Comparison of ENCODE assay signal across 1 cellular context in the genomic region with DNA sequence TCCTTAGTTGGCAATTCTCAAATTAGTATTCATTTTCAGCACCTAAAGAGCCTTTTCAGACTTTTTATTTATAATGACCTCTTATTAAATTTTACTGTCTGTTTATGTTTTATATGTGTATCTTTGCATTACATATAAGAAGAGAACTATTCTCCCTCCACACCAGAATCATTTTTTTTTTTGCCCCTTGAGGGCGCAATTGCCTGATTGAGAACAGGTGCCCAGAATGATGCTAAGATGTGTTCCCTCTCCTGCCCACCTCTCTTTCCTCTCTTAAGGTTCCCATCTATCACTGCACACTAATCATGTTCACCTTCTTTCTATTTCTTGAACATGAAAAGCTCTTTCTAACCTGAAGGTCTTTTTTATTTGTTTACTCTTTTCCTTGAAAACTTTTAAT.
TF ChIP-seq lines count a peak whose summit lies in the region.

No MANE protein-coding gene starts in this region.

TF ChIP-seq in GM23338, 12 proteins besides CTCF, POLR2A, EP300 and RAD21 (continued from another document):
- TF ChIP-seq, protein P1, sequence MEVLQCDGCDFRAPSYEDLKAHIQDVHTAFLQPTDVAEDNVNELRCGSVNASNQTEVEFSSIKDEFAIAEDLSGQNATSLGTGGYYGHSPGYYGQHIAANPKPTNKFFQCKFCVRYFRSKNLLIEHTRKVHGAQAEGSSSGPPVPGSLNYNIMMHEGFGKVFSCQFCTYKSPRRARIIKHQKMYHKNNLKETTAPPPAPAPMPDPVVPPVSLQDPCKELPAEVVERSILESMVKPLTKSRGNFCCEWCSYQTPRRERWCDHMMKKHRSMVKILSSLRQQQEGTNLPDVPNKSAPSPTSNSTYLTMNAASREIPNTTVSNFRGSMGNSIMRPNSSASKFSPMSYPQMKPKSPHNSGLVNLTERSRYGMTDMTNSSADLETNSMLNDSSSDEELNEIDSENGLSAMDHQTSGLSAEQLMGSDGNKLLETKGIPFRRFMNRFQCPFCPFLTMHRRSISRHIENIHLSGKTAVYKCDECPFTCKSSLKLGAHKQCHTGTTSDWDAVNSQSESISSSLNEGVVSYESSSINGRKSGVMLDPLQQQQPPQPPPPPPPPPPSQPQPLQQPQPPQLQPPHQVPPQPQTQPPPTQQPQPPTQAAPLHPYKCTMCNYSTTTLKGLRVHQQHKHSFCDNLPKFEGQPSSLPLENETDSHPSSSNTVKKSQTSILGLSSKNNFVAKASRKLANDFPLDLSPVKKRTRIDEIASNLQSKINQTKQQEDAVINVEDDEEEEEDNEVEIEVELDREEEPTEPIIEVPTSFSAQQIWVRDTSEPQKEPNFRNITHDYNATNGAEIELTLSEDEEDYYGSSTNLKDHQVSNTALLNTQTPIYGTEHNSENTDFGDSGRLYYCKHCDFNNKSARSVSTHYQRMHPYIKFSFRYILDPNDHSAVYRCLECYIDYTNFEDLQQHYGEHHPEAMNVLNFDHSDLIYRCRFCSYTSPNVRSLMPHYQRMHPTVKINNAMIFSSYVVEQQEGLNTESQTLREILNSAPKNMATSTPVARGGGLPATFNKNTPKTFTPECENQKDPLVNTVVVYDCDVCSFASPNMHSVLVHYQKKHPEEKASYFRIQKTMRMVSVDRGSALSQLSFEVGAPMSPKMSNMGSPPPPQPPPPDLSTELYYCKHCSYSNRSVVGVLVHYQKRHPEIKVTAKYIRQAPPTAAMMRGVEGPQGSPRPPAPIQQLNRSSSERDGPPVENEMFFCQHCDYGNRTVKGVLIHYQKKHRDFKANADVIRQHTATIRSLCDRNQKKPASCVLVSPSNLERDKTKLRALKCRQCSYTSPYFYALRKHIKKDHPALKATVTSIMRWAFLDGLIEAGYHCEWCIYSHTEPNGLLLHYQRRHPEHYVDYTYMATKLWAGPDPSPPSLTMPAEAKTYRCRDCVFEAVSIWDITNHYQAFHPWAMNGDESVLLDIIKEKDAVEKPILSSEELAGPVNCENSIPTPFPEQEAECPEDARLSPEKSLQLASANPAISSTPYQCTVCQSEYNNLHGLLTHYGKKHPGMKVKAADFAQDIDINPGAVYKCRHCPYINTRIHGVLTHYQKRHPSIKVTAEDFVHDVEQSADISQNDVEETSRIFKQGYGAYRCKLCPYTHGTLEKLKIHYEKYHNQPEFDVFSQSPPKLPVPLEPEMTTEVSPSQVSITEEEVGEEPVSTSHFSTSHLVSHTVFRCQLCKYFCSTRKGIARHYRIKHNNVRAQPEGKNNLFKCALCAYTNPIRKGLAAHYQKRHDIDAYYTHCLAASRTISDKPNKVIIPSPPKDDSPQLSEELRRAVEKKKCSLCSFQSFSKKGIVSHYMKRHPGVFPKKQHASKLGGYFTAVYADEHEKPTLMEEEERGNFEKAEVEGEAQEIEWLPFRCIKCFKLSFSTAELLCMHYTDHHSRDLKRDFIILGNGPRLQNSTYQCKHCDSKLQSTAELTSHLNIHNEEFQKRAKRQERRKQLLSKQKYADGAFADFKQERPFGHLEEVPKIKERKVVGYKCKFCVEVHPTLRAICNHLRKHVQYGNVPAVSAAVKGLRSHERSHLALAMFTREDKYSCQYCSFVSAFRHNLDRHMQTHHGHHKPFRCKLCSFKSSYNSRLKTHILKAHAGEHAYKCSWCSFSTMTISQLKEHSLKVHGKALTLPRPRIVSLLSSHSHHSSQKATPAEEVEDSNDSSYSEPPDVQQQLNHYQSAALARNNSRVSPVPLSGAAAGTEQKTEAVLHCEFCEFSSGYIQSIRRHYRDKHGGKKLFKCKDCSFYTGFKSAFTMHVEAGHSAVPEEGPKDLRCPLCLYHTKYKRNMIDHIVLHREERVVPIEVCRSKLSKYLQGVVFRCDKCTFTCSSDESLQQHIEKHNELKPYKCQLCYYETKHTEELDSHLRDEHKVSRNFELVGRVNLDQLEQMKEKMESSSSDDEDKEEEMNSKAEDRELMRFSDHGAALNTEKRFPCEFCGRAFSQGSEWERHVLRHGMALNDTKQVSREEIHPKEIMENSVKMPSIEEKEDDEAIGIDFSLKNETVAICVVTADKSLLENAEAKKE (CRISPR knock-in tag; IDR thresholded peaks at IDR 0.05) = no peak
- TF ChIP-seq CREB1 (CRISPR knock-in tag; IDR thresholded peaks at IDR 0.05; ENCODE audit: low read depth) = no peak
- no peak for TF ChIP-seq ZNF114 (CRISPR knock-in tag; IDR thresholded peaks at IDR 0.05)
TF ChIP-seq in GM23338: peak in this region for 0.
